Comparison of ENCODE assay signal across 11 cellular contexts in the genomic region with DNA sequence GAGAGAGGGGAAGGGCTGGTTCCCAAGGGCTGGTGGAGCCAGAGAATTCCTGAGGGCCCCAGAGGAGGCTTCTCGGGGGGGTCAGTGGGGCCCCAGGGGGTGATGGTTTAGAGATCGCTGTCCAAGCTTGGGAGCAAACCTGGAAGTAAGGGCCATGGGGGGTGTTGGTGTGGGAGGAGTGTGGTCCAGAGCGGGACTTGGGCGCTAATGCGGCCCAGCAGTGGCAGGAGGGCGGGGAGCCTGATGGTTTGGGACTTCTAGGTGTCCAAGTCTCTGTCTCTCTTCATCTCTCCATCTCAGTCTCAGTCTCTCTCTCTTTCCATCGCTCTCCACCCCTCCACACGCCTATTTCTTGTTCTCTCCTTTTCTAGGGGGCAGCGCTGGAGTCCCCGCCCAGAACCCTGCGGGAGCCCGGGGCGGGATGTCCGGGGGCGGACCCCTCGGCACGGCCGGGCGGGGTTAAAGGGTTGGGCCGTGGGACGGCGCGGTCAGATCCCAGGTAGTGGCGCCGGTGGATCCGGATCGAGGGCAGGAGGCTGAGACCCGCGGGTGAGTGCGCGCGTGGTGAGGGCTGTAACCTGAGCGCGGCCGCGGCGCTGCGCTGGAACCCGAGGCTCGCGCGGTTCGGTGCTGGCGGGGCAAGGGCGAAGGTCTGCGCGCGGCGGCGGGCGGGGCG. TPM values are rescaled to one million over a fixed set of nuclear protein-coding genes. Genes with fewer than 3 reads are reported as not detected.
A peak's percentile ranks its signal among the peaks of the same experiment; 100 is the strongest.
DNase-seq lines count a peak whose midpoint lies in the region; ATAC-seq, FAIRE-seq and TF ChIP-seq lines count a peak whose summit lies in the region.
"Had no signal": no experiment of that assay in that cellular context is flagged by ENCODE, and none has a peak within 500 bp of the region (broad histone marks: within the 10 kb centered on the region; RNA-seq: fewer than 3 reads in every experiment).

A gene (plus strand): TSS at position 491 of the 676 bp plus-strand sequence. CDS start 16,812 bp downstream, outside the sequence.

- no peak for TF ChIP-seq CTCF in WERI-Rb-1 (IDR thresholded peaks at IDR 0.05; ENCODE audit: low read depth, low read length)

- no peaks in the 10 kb centered on the region for H3K4me1 ChIP-seq in iPS-15b (ENCODE audit: control insufficient read depth, insufficient read depth, low read length)

- FAIRE-seq in GM19239 (lab: Jason Lieb, UNC): no peak
- FAIRE-seq: A204.1 had no signal

- H3K36me3 ChIP-seq in iPS-15b (ENCODE audit: control insufficient read depth, insufficient read depth, low read length): no peaks in the 10 kb centered on the region
- H3K36me3 ChIP-seq in WERI-Rb-1: no peaks in the 10 kb centered on the region

- no peaks in the 10 kb centered on the region for H3K36me3 Mint-ChIP-seq in activated CD8-positive, alpha-beta memory T cell treated with anti-CD3 and anti-CD28 coated beads, Interleukin-2, amount 10 ng/mL, durations not matched to agents 7 days and 5 days

- H3K9me3 Mint-ChIP-seq in activated CD8-positive, alpha-beta memory T cell treated with anti-CD3 and anti-CD28 coated beads, Interleukin-2, amount 10 ng/mL, durations not matched to agents 7 days and 5 days (ENCODE audit: low read depth): no peaks in the 10 kb centered on the region

- peak; percentile 3 for DNase-seq in NCI-H748 (lab: John Stamatoyannopoulos, UW; ENCODE audit: unreplicated experiment)
- DNase-seq in NCI-H748 treated with DMSO at 0.1 percent for 48 hours (lab: John Stamatoyannopoulos, UW): no peak
- no peak for DNase-seq in activated CD8-positive, alpha-beta memory T cell treated with anti-CD3 and anti-CD28 coated beads, Interleukin-2, amount 10 ng/mL, durations not matched to agents 7 days and 5 days
- peak; percentile 36 for DNase-seq in stimulated activated naive CD8-positive, alpha-beta T cell treated with anti-CD3 and anti-CD28 coated beads, Interleukin-15, Interleukin-2, amounts not matched to agents 100 U/mL and 50 U/mL, for 24 hours
- DNase-seq in WERI-Rb-1: no peak
- DNase-seq in GM19239 (ENCODE audit: insufficient read length, low spot score): no peak
- no peak for DNase-seq in inferior parietal cortex (ENCODE audit: extremely low spot score)
- DNase-seq: amniotic stem cell, NCI-H2029 had no signal

- H3K27ac Mint-ChIP-seq in activated CD8-positive, alpha-beta memory T cell treated with anti-CD3 and anti-CD28 coated beads, Interleukin-2, amount 10 ng/mL, durations not matched to agents 7 days and 5 days: peak within 1 kb of the TSS; percentile 8

- H3K9ac ChIP-seq in iPS-15b (ENCODE audit: low read depth, low read length): peak within 1 kb of the TSS; percentile 60

- H3K9me3 ChIP-seq in iPS-15b (ENCODE audit: control insufficient read depth, insufficient read depth, low read length) (no peaks in the 10 kb centered on the region), WERI-Rb-1 (ENCODE audit: severe bottlenecking) (no peaks in the 10 kb centered on the region)

- peak within 1 kb of the TSS; percentile 68 for H3K4me3 Mint-ChIP-seq in activated CD8-positive, alpha-beta memory T cell treated with anti-CD3 and anti-CD28 coated beads, Interleukin-2, amount 10 ng/mL, durations not matched to agents 7 days and 5 days

- ATAC-seq in activated CD8-positive, alpha-beta memory T cell treated with anti-CD3 and anti-CD28 coated beads, Interleukin-2, amount 10 ng/mL, durations not matched to agents 7 days and 5 days: peak; percentile 79
- peak; percentile 34 for ATAC-seq in stimulated activated naive CD8-positive, alpha-beta T cell treated with anti-CD3 and anti-CD28 coated beads, Interleukin-15, Interleukin-2, amounts not matched to agents 100 U/mL and 50 U/mL, for 24 hours

- CTCF ChIA-PET in activated CD8-positive, alpha-beta memory T cell treated with anti-CD3 and anti-CD28 coated beads, Interleukin-2, amount 10 ng/mL, durations not matched to agents 7 days and 5 days (lab: Charles Lee): interaction anchor here (1.2 kb wide), 1 partner anchor 354 kb away, joined by 3 read pairs; no protein-coding TSS in a partner anchor

- H3K4me3 ChIP-seq in iPS-15b (ENCODE audit: low read depth, low read length) (peak within 1 kb of the TSS; percentile 59), WERI-Rb-1 (ENCODE audit: low read depth, low read length) (no peak within 1 kb of the TSS)

- no peak within 1 kb of the TSS for H3K27ac ChIP-seq in WERI-Rb-1

- peaks cover 26% of the 10 kb centered on the region for H3K27me3 ChIP-seq in iPS-15b (ENCODE audit: control insufficient read depth, insufficient read depth, low read length)
- peaks cover 81% of the 10 kb centered on the region for H3K27me3 ChIP-seq in WERI-Rb-1 (ENCODE audit: insufficient read depth, low read depth, severe bottlenecking)

- H3K27me3 Mint-ChIP-seq in activated CD8-positive, alpha-beta memory T cell treated with anti-CD3 and anti-CD28 coated beads, Interleukin-2, amount 10 ng/mL, durations not matched to agents 7 days and 5 days: peaks cover 42% of the 10 kb centered on the region

- peaks cover 24% of the 10 kb centered on the region for H3K4me1 Mint-ChIP-seq in activated CD8-positive, alpha-beta memory T cell treated with anti-CD3 and anti-CD28 coated beads, Interleukin-2, amount 10 ng/mL, durations not matched to agents 7 days and 5 days

RNA-seq across cellular contexts. Expression of the gene that starts here (rescaled TPM):
- total RNA-seq in activated CD8-positive, alpha-beta memory T cell treated with anti-CD3 and anti-CD28 coated beads, Interleukin-2, amount 10 ng/mL, durations not matched to agents 7 days and 5 days: 1 to 10 TPM; 1.2 to 1.9 TPM

Comparison
In these comparisons a context has a peak if more than half of its experiments do, and no peak if none do; other contexts are left out.
1. DNase-seq: peak in NCI-H748 (single experiment) and stimulated activated naive CD8-positive, alpha-beta T cell treated with anti-CD3 and anti-CD28 coated beads, Interleukin-15, Interleukin-2, amounts not matched to agents 100 U/mL and 50 U/mL, for 24 hours (single experiment); none in NCI-H748 treated with DMSO at 0.1 percent for 48 hours (single experiment), activated CD8-positive, alpha-beta memory T cell treated with anti-CD3 and anti-CD28 coated beads, Interleukin-2, amount 10 ng/mL, durations not matched to agents 7 days and 5 days (single experiment), WERI-Rb-1 (single experiment), GM19239 (single experiment) and inferior parietal cortex (single experiment).